In genomic region chr3:173008978-173009377, GRCh38 we compare ENCODE assay signal across 17 cellular contexts.
A peak's percentile ranks its signal among the peaks of the same experiment; 100 is the strongest.
DNase-seq lines count a peak whose midpoint lies in the region; ATAC-seq and TF ChIP-seq lines count a peak whose summit lies in the region.
"Had no signal": no experiment of that assay in that cellular context is flagged by ENCODE, and none has a peak within 500 bp of the region (broad histone marks: within the 10 kb centered on the region; RNA-seq: fewer than 3 reads in every experiment).

No MANE protein-coding gene starts in this region.

- intact Hi-C loops in left ventricle myocardium inferior (cut with micrococcal nuclease) (no loop called here), right cardiac atrium (cut with DNase I) (no loop called here)

- no peaks in the 10 kb centered on the region for H3F3A ChIP-seq in neural progenitor cell (ENCODE audit: low read depth)

- TF ChIP-seq CTCF in left ventricle myocardium inferior (IDR thresholded peaks at IDR 0.05; ENCODE audit: borderline replicate concordance) = no peak
- no peak for TF ChIP-seq CTCF in HFFc6 (IDR thresholded peaks at IDR 0.05)
- no peak for TF ChIP-seq CTCF in WTC11 (IDR thresholded peaks at IDR 0.05)
- TF ChIP-seq CTCF in neural progenitor cell (IDR thresholded peaks at IDR 0.05) = no peak

- no peak overlapping the region for H3K27ac ChIP-seq in left ventricle myocardium inferior (replicated peaks)
- H3K27ac ChIP-seq in right cardiac atrium (ENCODE audit: low read length) = no peak overlapping the region
- no peak overlapping the region for H3K27ac ChIP-seq in neural progenitor cell
- H3K27ac ChIP-seq: C4-2B had no signal

- no peak overlapping the region for H3K4me2 ChIP-seq in neural progenitor cell

- ATAC-seq in right cardiac atrium = no peak
- ATAC-seq in WTC11 = peak; percentile 44
- ATAC-seq: HCT116 had no signal

- H3K4me3 ChIP-seq in left ventricle myocardium inferior (no peak overlapping the region), right cardiac atrium (ENCODE audit: low read length) (no peak overlapping the region), neural progenitor cell (no peak overlapping the region)

- no peaks in the 10 kb centered on the region for H3K79me2 ChIP-seq in neural progenitor cell (ENCODE audit: low read depth)

- no peak overlapping the region for H3K9ac ChIP-seq in neural progenitor cell

- POLR2A ChIA-PET in WTC11 (lab: Charles Lee) = no interaction called here

- H3K9me3 Mint-ChIP-seq in HFFc6 = peaks cover 8% of the 10 kb centered on the region; the same call in 1 of the 2 replicates
- 0 out of 2 replicates have a peak, but pooled peaks cover 2% of the 10 kb centered on the region for H3K9me3 Mint-ChIP-seq in WTC11
- no peaks in the 10 kb centered on the region for H3K9me3 Mint-ChIP-seq in neural progenitor cell
- H3K9me3 Mint-ChIP-seq: CD4-positive, alpha-beta T cell; IgD-negative memory B cell had no signal

- no peaks in the 10 kb centered on the region for H3K9me3 ChIP-seq in left ventricle myocardium inferior (replicated peaks)
- no peaks in the 10 kb centered on the region for H3K9me3 ChIP-seq in right cardiac atrium (ENCODE audit: control insufficient read depth, low read length)
- no peaks in the 10 kb centered on the region for H3K9me3 ChIP-seq in neural progenitor cell (ENCODE audit: low read depth)
- H3K9me3 ChIP-seq: Caco-2 had no signal

- H3K27me3 Mint-ChIP-seq in HFFc6 (ENCODE audit: insufficient read depth) (no peaks in the 10 kb centered on the region; the same call in 1 of the 2 replicates), WTC11 (ENCODE audit: low read depth) (no peaks in the 10 kb centered on the region), neural progenitor cell (ENCODE audit: insufficient read depth, low read depth) (no peaks in the 10 kb centered on the region)
- H3K27me3 Mint-ChIP-seq: CD4-positive, alpha-beta T cell; IgD-negative memory B cell had no signal

- H4K20me1 ChIP-seq in neural progenitor cell (ENCODE audit: low read depth) = no peaks in the 10 kb centered on the region

- H3K4me1 Mint-ChIP-seq in HFFc6 (ENCODE audit: low read depth) = no peaks in the 10 kb centered on the region; the same call in 1 of the 2 replicates
- peaks cover 16% of the 10 kb centered on the region for H3K4me1 Mint-ChIP-seq in WTC11
- peaks cover 11% of the 10 kb centered on the region for H3K4me1 Mint-ChIP-seq in neural progenitor cell
- H3K4me1 Mint-ChIP-seq: IgD-negative memory B cell had no signal

- H2AFZ ChIP-seq in neural progenitor cell (replicated peaks) = peak overlapping the region; percentile 13

- no peaks in the 10 kb centered on the region for H3K27me3 ChIP-seq in left ventricle myocardium inferior (ENCODE audit: low read depth)
- H3K27me3 ChIP-seq in right cardiac atrium (ENCODE audit: control insufficient read depth, insufficient read depth) = no peaks in the 10 kb centered on the region
- H3K27me3 ChIP-seq in neural progenitor cell = no peaks in the 10 kb centered on the region

- H3K4me1 ChIP-seq in left ventricle myocardium inferior (no peaks in the 10 kb centered on the region), right cardiac atrium (ENCODE audit: control insufficient read depth, insufficient read depth, low read length) (no peaks in the 10 kb centered on the region), neural progenitor cell (no peaks in the 10 kb centered on the region)
- H3K4me1 ChIP-seq: Caco-2 had no signal

- 95% methylated on average over 3 of the region's 3 CpGs for WGBS in right cardiac atrium

- DNase-seq in left ventricle myocardium inferior (peak; percentile 9), right cardiac atrium (no peak), HFFc6 (no peak), WTC11 (ENCODE audit: low spot score) (no peak), neural progenitor cell (ENCODE audit: low spot score) (no peak), germinal center (ENCODE audit: low spot score) (no peak), kidney glomerular epithelial cell (lab: John Stamatoyannopoulos, UW) (no peak)
- DNase-seq: ACHN; AML-193; Caco-2; CD4-positive, alpha-beta T cell; DMS79 treated with DMSO at 0.1 percent for 48 hours; GF-D8; KG1 had no signal

- H3K36me3 Mint-ChIP-seq in HFFc6 (ENCODE audit: low read depth) (no peaks in the 10 kb centered on the region), WTC11 (no peaks in the 10 kb centered on the region), neural progenitor cell (no peaks in the 10 kb centered on the region)
- H3K36me3 Mint-ChIP-seq: IgD-negative memory B cell had no signal

- H3K27ac Mint-ChIP-seq in HFFc6 = no peak overlapping the region; the same call in 1 of the 2 replicates
- no peak overlapping the region for H3K27ac Mint-ChIP-seq in WTC11
- H3K27ac Mint-ChIP-seq in neural progenitor cell = no peak overlapping the region
- H3K27ac Mint-ChIP-seq: CD4-positive, alpha-beta T cell; IgD-negative memory B cell had no signal

- no peaks in the 10 kb centered on the region for H3K36me3 ChIP-seq in left ventricle myocardium inferior
- H3K36me3 ChIP-seq in neural progenitor cell = no peaks in the 10 kb centered on the region

- peak overlapping the region; percentile 84; the same call in 1 of the 2 replicates for H3K4me3 Mint-ChIP-seq in HFFc6
- no peak overlapping the region for H3K4me3 Mint-ChIP-seq in WTC11
- H3K4me3 Mint-ChIP-seq in neural progenitor cell = no peak overlapping the region
- H3K4me3 Mint-ChIP-seq: CD4-positive, alpha-beta T cell; IgD-negative memory B cell had no signal

- CTCF ChIA-PET in WTC11 (lab: Charles Lee) = interaction anchor here (1.0 to 1.1 kb wide), 2 partner anchors 36 to 386 kb away, joined by 3 read pairs; no protein-coding TSS in a partner anchor

TF ChIP-seq in WTC11, 78 proteins besides CTCF, POLR2A, EP300 and RAD21 (continues in another document):
- no peak for TF ChIP-seq ZNF512 (CRISPR knock-in tag; IDR thresholded peaks at IDR 0.05; ENCODE audit: borderline replicate concordance)
- no peak for TF ChIP-seq NFYB (CRISPR knock-in tag; conservative IDR thresholded peaks at IDR 0.05; ENCODE audit: low read depth)
- no peak for TF ChIP-seq AFF4 (CRISPR knock-in tag; IDR thresholded peaks at IDR 0.05; ENCODE audit: borderline replicate concordance)
- TF ChIP-seq E2F5 (CRISPR knock-in tag; IDR thresholded peaks at IDR 0.05) = no peak
- TF ChIP-seq NR1H2 (CRISPR knock-in tag; IDR thresholded peaks at IDR 0.05) = no peak
- TF ChIP-seq ZBTB21 (CRISPR knock-in tag; IDR thresholded peaks at IDR 0.05; ENCODE audit: borderline replicate concordance) = no peak
- no peak for TF ChIP-seq OVOL2 (CRISPR knock-in tag; IDR thresholded peaks at IDR 0.05; ENCODE audit: borderline replicate concordance)
- TF ChIP-seq ELF4 (CRISPR knock-in tag; IDR thresholded peaks at IDR 0.05; ENCODE audit: low read depth) = no peak
- no peak for TF ChIP-seq GABPB1 (CRISPR knock-in tag; IDR thresholded peaks at IDR 0.05)
- no peak for TF ChIP-seq ATF3 (CRISPR knock-in tag; conservative IDR thresholded peaks at IDR 0.05)
